ENCODE assay signal across 16 cellular contexts in the genomic region with DNA sequence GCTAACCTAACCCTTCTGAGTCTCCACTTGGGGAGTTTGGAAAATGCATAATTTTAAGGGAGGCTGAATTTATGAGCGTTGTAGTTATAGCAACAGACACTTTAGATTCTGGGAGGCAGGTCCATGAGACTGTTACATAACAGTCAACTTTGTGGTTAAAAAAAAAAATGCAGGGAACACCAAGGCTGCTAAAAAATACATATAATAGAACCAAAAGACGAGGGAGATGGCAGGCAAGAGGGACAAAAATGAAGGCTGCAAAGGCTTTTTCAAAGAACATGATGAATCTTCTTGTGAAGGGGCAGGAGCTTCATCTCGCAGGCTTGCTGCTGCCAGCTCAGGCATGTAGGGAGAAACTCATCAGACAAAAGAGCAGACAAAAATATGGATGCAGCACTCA.
"Had no signal": no experiment of that assay in that cellular context is flagged by ENCODE, and none has a peak within 500 bp of the region (broad histone marks: within the 10 kb centered on the region; RNA-seq: fewer than 3 reads in every experiment).

No MANE protein-coding gene starts in this region.

- H3K4me3 ChIP-seq: cardiac muscle cell, esophagus squamous epithelium, neural progenitor cell, thoracic aorta, upper lobe of right lung had no signal

- DNase-seq: activated CD4-positive, alpha-beta memory T cell treated with anti-CD3 and anti-CD28 coated beads for 36 hours; activated CD4-positive, alpha-beta T cell treated with anti-CD3 and anti-CD28 coated beads for 36 hours; activated CD8-positive, alpha-beta memory T cell treated with anti-CD3 and anti-CD28 coated beads, Interleukin-2, amount 10 ng/mL, durations not matched to agents 7 days and 5 days; activated naive CD4-positive, alpha-beta T cell treated with anti-CD3 and anti-CD28 coated beads, Interleukin-2, amount 10 ng/mL, durations not matched to agents 7 days and 5 days; activated T-cell treated with anti-CD3 and anti-CD28 coated beads, Interleukin-2, amount 50 U/mL, for 1 hour; esophagus squamous epithelium; foreskin melanocyte; immature natural killer cell; left colon; midbrain; stimulated activated CD4-positive, alpha-beta T cell treated with anti-CD3 and anti-CD28 coated beads, Interleukin-1b, Interleukin-23, amount 100 ng/mL, for 48 hours; stimulated activated naive CD8-positive, alpha-beta T cell treated with anti-CD3 and anti-CD28 coated beads, Interleukin-15, amount 100 ng/mL, for 72 hours; upper lobe of right lung had no signal

- H3K9me3 ChIP-seq: esophagus squamous epithelium, thoracic aorta, upper lobe of right lung had no signal

- H3K27me3 ChIP-seq: cardiac muscle cell, neural progenitor cell, upper lobe of right lung had no signal

- H3K36me3 ChIP-seq: cardiac muscle cell, esophagus squamous epithelium, neural progenitor cell, thoracic aorta, upper lobe of right lung had no signal

- H3K4me1 ChIP-seq: upper lobe of right lung had no signal

- ATAC-seq: activated CD4-positive, alpha-beta T cell treated with anti-CD3 and anti-CD28 coated beads for 36 hours; activated CD8-positive, alpha-beta memory T cell treated with anti-CD3 and anti-CD28 coated beads, Interleukin-2, amount 10 ng/mL, durations not matched to agents 7 days and 5 days; left colon; stimulated activated naive CD8-positive, alpha-beta T cell treated with anti-CD3 and anti-CD28 coated beads, Interleukin-15, amount 100 ng/mL, for 72 hours; upper lobe of right lung had no signal

- H3K27ac ChIP-seq: cardiac muscle cell, esophagus squamous epithelium, neural progenitor cell, thoracic aorta, upper lobe of right lung had no signal
